14 cellular contexts compared by ENCODE assay signal in genomic region chr11:17786824-17787525, GRCh38. TPM values are rescaled to one million over a fixed set of nuclear protein-coding genes. Genes with fewer than 3 reads are reported as not detected.
DNase-seq lines count a peak whose midpoint lies in the region; ATAC-seq and TF ChIP-seq lines count a peak whose summit lies in the region.
"Had no signal": no experiment of that assay in that cellular context is flagged by ENCODE, and none has a peak within 500 bp of the region (broad histone marks: within the 10 kb centered on the region; RNA-seq: fewer than 3 reads in every experiment).

No MANE protein-coding gene starts in this region.

- H3K9me3 ChIP-seq in tibial artery (no peaks in the 10 kb centered on the region), upper lobe of right lung (no peaks in the 10 kb centered on the region)
- H3K9me3 ChIP-seq: heart left ventricle, uterus had no signal

- H3K27me3 ChIP-seq in tibial artery = no peaks in the 10 kb centered on the region
- no peaks in the 10 kb centered on the region for H3K27me3 ChIP-seq in upper lobe of right lung
- H3K27me3 ChIP-seq: heart left ventricle, uterus had no signal

- in situ Hi-C loops in ACHN (cut with HindIII; ENCODE audit: low pct_ligation_motif_present, low pct_unique_long_range_greater_than_20kb, low sequenced_read_pairs) = no loop called here

- no peak overlapping the region for H3K4me3 ChIP-seq in tibial artery
- no peak overlapping the region for H3K4me3 ChIP-seq in upper lobe of right lung
- H3K4me3 ChIP-seq: heart left ventricle, uterus had no signal

- H3K27ac ChIP-seq in tibial artery (no peak overlapping the region), upper lobe of right lung (no peak overlapping the region)
- H3K27ac ChIP-seq: heart left ventricle, uterus had no signal

- intact Hi-C loops in tibial artery (cut with DNase I; ENCODE audit: low total_unique reads) (no loop called here), upper lobe of right lung (cut with DNase I) (no loop called here)

- ATAC-seq in upper lobe of right lung = no peak
- ATAC-seq: activated T-cell treated with anti-CD3 and anti-CD28 coated beads, Interleukin-2, amount 50 U/mL, for 72 hours; heart left ventricle; right cardiac atrium had no signal

- peaks cover 0 to 15% (median 4%) of the 10 kb centered on the region in 3 donors for H3K36me3 ChIP-seq in tibial artery
- H3K36me3 ChIP-seq in upper lobe of right lung = no peaks in the 10 kb centered on the region
- H3K36me3 ChIP-seq: heart left ventricle, uterus had no signal

- TF ChIP-seq CTCF in tibial artery (IDR thresholded peaks at IDR 0.05) (no peak), upper lobe of right lung (IDR thresholded peaks at IDR 0.05) (no peak)

- DNase-seq in HK-2 (ENCODE audit: unreplicated experiment) = peak; percentile 40
- peak; percentile 59 for DNase-seq in astrocyte of the hippocampus (ENCODE audit: low read depth, low spot score)
- peak; percentile 32 for DNase-seq in iPS-NIHi7 (ENCODE audit: extremely low spot score)
- DNase-seq in tibial artery = no peak
- no peak for DNase-seq in superior temporal gyrus (ENCODE audit: extremely low spot score)
- no peak for DNase-seq in upper lobe of right lung
- no peak for DNase-seq in ACHN
- DNase-seq: activated CD4-positive, CD25-positive, alpha-beta regulatory T cell; activated T-cell treated with anti-CD3 and anti-CD28 coated beads, Interleukin-2, amount 50 U/mL, for 72 hours; Kasumi-1; NCI-H345; right cardiac atrium; uterus had no signal

- no peaks in the 10 kb centered on the region for H3K4me1 ChIP-seq in tibial artery
- H3K4me1 ChIP-seq in upper lobe of right lung = no peaks in the 10 kb centered on the region
- H3K4me1 ChIP-seq: heart left ventricle, uterus had no signal

RNA-seq across cellular contexts. Expression of gene KCNC1, which starts 52.4 kb away (rescaled TPM):
- total RNA-seq in upper lobe of right lung = not detected
- total RNA-seq: activated T-cell treated with anti-CD3 and anti-CD28 coated beads, Interleukin-2, amount 50 U/mL, for 72 hours had no signal

Comparison
In these comparisons a context has a peak if more than half of its experiments do, and no peak if none do; other contexts are left out.
1. DNase-seq: peak in HK-2 (single experiment), astrocyte of the hippocampus (single experiment) and iPS-NIHi7 (single experiment); none in tibial artery (0 of 2), superior temporal gyrus (single experiment), upper lobe of right lung (single experiment) and ACHN (single experiment).